Comparison of ENCODE assay signal across 8 cellular contexts in the genomic region with DNA sequence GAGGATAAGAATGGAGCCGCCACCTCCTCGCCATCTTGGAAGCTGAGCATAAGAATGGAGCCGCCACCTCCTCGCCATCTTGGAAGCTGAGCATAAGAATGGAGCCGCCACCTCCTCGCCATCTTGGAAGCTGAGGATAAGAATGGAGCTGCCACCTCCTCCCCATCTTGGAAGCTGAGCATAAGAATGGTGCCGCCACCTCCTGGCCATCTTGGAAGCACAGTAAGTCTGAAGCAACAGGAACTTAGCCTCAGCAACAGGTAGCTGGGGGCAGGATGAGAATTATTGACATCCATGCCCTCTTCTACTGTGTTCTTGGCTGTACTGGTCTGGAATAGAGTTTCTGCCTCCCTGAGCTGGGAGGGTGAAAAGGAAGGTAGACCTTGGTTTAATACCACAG.
DNase-seq lines count a peak whose midpoint lies in the region; TF ChIP-seq lines count a peak whose summit lies in the region.
"Not testable (repeated sequence)": the region's sequence is repeated elsewhere in the genome, so short reads cannot be mapped to it uniquely, and the experiment has no call there.

No MANE protein-coding gene starts in this region.

- H3K9me2 ChIP-seq in hepatocyte (replicated peaks; ENCODE audit: insufficient read depth) = not testable (repeated sequence)

- not testable (repeated sequence) for H3K9ac ChIP-seq in colonic mucosa (ENCODE audit: low read depth in 2 of 2, low read length in 2 of 2); neural progenitor cell

- 98% methylated on average over 7 of the region's 7 CpGs for WGBS in hepatocyte (ENCODE audit: low lambda C conversion rate, missing lambda C conversion rate)

- not testable (repeated sequence) for H3K9me3 ChIP-seq in HEK293 (ENCODE audit: control insufficient read depth, insufficient read depth, low read depth, low read length); WERI-Rb-1 (ENCODE audit: severe bottlenecking); colonic mucosa; hepatocyte (ENCODE audit: low read depth); neural progenitor cell (ENCODE audit: low read depth)

- not testable (repeated sequence) for H3K27me3 Mint-ChIP-seq in neural progenitor cell (ENCODE audit: insufficient read depth, low read depth)

- H3K4me3 Mint-ChIP-seq in neural progenitor cell = not testable (repeated sequence)

- H3K36me3 ChIP-seq in HEK293 (ENCODE audit: control insufficient read depth in 2 of 2, insufficient read depth in 1 of 2, low read length in 2 of 2); WERI-Rb-1; colonic mucosa; hepatocyte (replicated peaks; ENCODE audit: insufficient read depth, low read depth); neural progenitor cell: not testable (repeated sequence)

- not testable (repeated sequence) for H3F3A ChIP-seq in neural progenitor cell (ENCODE audit: low read depth)

- not testable (repeated sequence) for H3K4me1 Mint-ChIP-seq in neural progenitor cell

- POLR2A ChIA-PET in HEK293 (lab: Yijun Ruan, JAX) = not testable (repeated sequence)

- H3K79me2 ChIP-seq in hepatocyte; neural progenitor cell (ENCODE audit: low read depth): not testable (repeated sequence)

- not testable (repeated sequence) for H3K4me2 ChIP-seq in hepatocyte, neural progenitor cell

- H3K27ac ChIP-seq in 22Rv1; HEK293 (ENCODE audit: extremely low read depth, low read depth, low read length); WERI-Rb-1; colonic mucosa; hepatocyte; neural progenitor cell: not testable (repeated sequence)

- H3K4me1 ChIP-seq in HEK293 (ENCODE audit: control insufficient read depth, insufficient read depth, low read length); colonic mucosa; hepatocyte (ENCODE audit: insufficient read depth); neural progenitor cell: not testable (repeated sequence)

- CTCF ChIA-PET in HEK293 (lab: Yijun Ruan, JAX) = interaction anchor here (0.5 to 1.5 kb wide), 13 partner anchors 9 to 489 kb away, joined by 3 to 7 read pairs (median 3); no protein-coding TSS in a partner anchor

- peak; percentile 25; the same call in 1 of the 2 replicates for TF ChIP-seq CTCF in 22Rv1 (IDR thresholded peaks at IDR 0.05)
- TF ChIP-seq CTCF in HEK293 (tag by site-specific recombination; IDR thresholded peaks at IDR 0.05); colonic mucosa (IDR thresholded peaks at IDR 0.05); hepatocyte (IDR thresholded peaks at IDR 0.05; ENCODE audit: poor library complexity): not testable (repeated sequence)
- peak; percentile 56 for TF ChIP-seq CTCF in WERI-Rb-1 (IDR thresholded peaks at IDR 0.05; ENCODE audit: low read depth, low read length)
- TF ChIP-seq CTCF in neural progenitor cell (IDR thresholded peaks at IDR 0.05) = peak; percentile 47

- not testable (repeated sequence) for H3K9me3 Mint-ChIP-seq in neural progenitor cell

- H4K20me1 ChIP-seq in hepatocyte (ENCODE audit: insufficient read depth, poor library complexity, severe bottlenecking); neural progenitor cell (ENCODE audit: low read depth): not testable (repeated sequence)

- H3K4me3 ChIP-seq in HEK293 (ENCODE audit: low read depth, low read length); WERI-Rb-1 (ENCODE audit: low read depth, low read length); colonic mucosa; hepatocyte; neural progenitor cell: not testable (repeated sequence)

- H2AFZ ChIP-seq in hepatocyte; neural progenitor cell (replicated peaks): not testable (repeated sequence)

- peaks cover 14% of the 10 kb centered on the region for H3K36me3 Mint-ChIP-seq in neural progenitor cell

- peak; percentile 45 for DNase-seq in Daoy (ENCODE audit: low read depth)
- peak; percentile 6 for DNase-seq in NCI-H69 (lab: John Stamatoyannopoulos, UW)
- peak; percentile 38 for DNase-seq in WERI-Rb-1
- DNase-seq in colonic mucosa = peak; percentile 15
- DNase-seq in hepatocyte (ENCODE audit: low spot score) = peak; percentile 5
- DNase-seq in neural progenitor cell (ENCODE audit: low spot score) = peak; percentile 56

- H3K27ac Mint-ChIP-seq in neural progenitor cell = not testable (repeated sequence)

- intact Hi-C loops in colonic mucosa (cut with DNase I) = not testable (repeated sequence)

- not testable (repeated sequence) for H3K27me3 ChIP-seq in WERI-Rb-1 (ENCODE audit: insufficient read depth, low read depth, severe bottlenecking); colonic mucosa; hepatocyte; neural progenitor cell

TF ChIP-seq in HEK293, 187 proteins besides CTCF, POLR2A, EP300 and RAD21:
- TF ChIP-seq SCRT1 (tag by site-specific recombination; IDR thresholded peaks at IDR 0.05; ENCODE audit: borderline replicate concordance) (peak; percentile 88), SCRT2 (tag by site-specific recombination; IDR thresholded peaks at IDR 0.05) (peak; percentile 86)

Comparison
In these comparisons a context has a peak if more than half of its experiments do, and no peak if none do; other contexts are left out.
1. DNase-seq: peak in every context shown above with its lines; median percentile 56 in neural progenitor cell; 45 in Daoy; 38 in WERI-Rb-1; 15 in colonic mucosa; 6 in NCI-H69; 5 in hepatocyte.